Comparison of ENCODE assay signal across 13 cellular contexts in genomic region chr1:39178541-39179431, GRCh38. TPM values are rescaled to one million over a fixed set of nuclear protein-coding genes. Genes with fewer than 3 reads are reported as not detected.
A peak's percentile ranks its signal among the peaks of the same experiment; 100 is the strongest.
DNase-seq lines count a peak whose midpoint lies in the region; ATAC-seq and TF ChIP-seq lines count a peak whose summit lies in the region.
"Had no signal": no experiment of that assay in that cellular context is flagged by ENCODE, and none has a peak within 500 bp of the region (broad histone marks: within the 10 kb centered on the region; RNA-seq: fewer than 3 reads in every experiment).

No MANE protein-coding gene starts in this region.

- no peak overlapping the region for H2AFZ ChIP-seq in PC-9

- H3K4me1 ChIP-seq in PC-9 (replicated peaks; ENCODE audit: insufficient read depth) (peaks cover 47% of the 10 kb centered on the region), esophagus muscularis mucosa (peaks cover 38 to 86% (median 79%) of the 10 kb centered on the region in 4 donors), Peyer's patch (peaks cover 0 to 21% (median 3%) of the 10 kb centered on the region in 4 donors)

- WGBS in esophagus muscularis mucosa: 36% methylated on average over 6 of the region's 6 CpGs

- TF ChIP-seq POLR2A in esophagus muscularis mucosa (IDR thresholded peaks at IDR 0.05; ENCODE audit: low read depth) (no peak), Peyer's patch (IDR thresholded peaks at IDR 0.05) (no peak)

- H3K4me3 ChIP-seq in AG10803 (ENCODE audit: low read length): no peak overlapping the region
- peak overlapping the region; percentile 19; the same call in 1 of the 2 replicates for H3K4me3 ChIP-seq in PC-9
- H3K4me3 ChIP-seq in esophagus muscularis mucosa: peak overlapping the region in 1 of 4 donors; percentile 15
- no peak overlapping the region for H3K4me3 ChIP-seq in Peyer's patch

- H3K27me3 ChIP-seq in PC-9 (ENCODE audit: insufficient read depth, low read depth) (no peaks in the 10 kb centered on the region), esophagus muscularis mucosa (no peaks in the 10 kb centered on the region), Peyer's patch (no peaks in the 10 kb centered on the region)

- no peaks in the 10 kb centered on the region for H3K9me2 ChIP-seq in PC-9 (ENCODE audit: insufficient read depth)

- DNase-seq in AG10803 (ENCODE audit: low read depth) (peak; percentile 72), PC-9 (peak; percentile 72 to 94), esophagus muscularis mucosa (ENCODE audit: extremely low spot score) (no peak), D341Med (ENCODE audit: low spot score) (no peak), Peyer's patch (no peak)
- DNase-seq in stimulated activated effector memory CD8-positive, alpha-beta T cell treated with anti-CD3 and anti-CD28 coated beads, Interleukin-12 subunit alpha, Interleukin-12 subunit beta, amount 100 ng/mL, for 72 hours (ENCODE audit: low spot score in 2 of 2): no peak
- DNase-seq in central memory CD4-positive, alpha-beta T cell: no peak
- DNase-seq: activated CD4-positive, alpha-beta T cell treated with anti-CD3 and anti-CD28 coated beads, Interleukin-2, amount 10 ng/mL, durations not matched to agents 24 days and 14 days; CD4-positive, alpha-beta T cell; NCI-H2171; stimulated activated naive CD4-positive, alpha-beta T cell treated with Interleukin-2 at 50 U/mL for 16 hours had no signal

- H3K27ac Mint-ChIP-seq in nephron: peak overlapping the region; percentile 81 to 97 (median 91)
- H3K27ac Mint-ChIP-seq in stimulated activated effector memory CD8-positive, alpha-beta T cell treated with anti-CD3 and anti-CD28 coated beads, Interleukin-12 subunit alpha, Interleukin-12 subunit beta, amount 100 ng/mL, for 72 hours: no peak overlapping the region
- H3K27ac Mint-ChIP-seq: activated CD4-positive, alpha-beta T cell treated with anti-CD3 and anti-CD28 coated beads, Interleukin-2, amount 10 ng/mL, durations not matched to agents 24 days and 14 days; CD4-positive, alpha-beta T cell had no signal

- H4K20me1 ChIP-seq in PC-9 (ENCODE audit: insufficient read depth): no peaks in the 10 kb centered on the region

- peaks cover 11% of the 10 kb centered on the region for H3K36me3 Mint-ChIP-seq in nephron (ENCODE audit: low read depth)
- H3K36me3 Mint-ChIP-seq in stimulated activated effector memory CD8-positive, alpha-beta T cell treated with anti-CD3 and anti-CD28 coated beads, Interleukin-12 subunit alpha, Interleukin-12 subunit beta, amount 100 ng/mL, for 72 hours: peaks cover 4% of the 10 kb centered on the region

- TF ChIP-seq EP300 in esophagus muscularis mucosa (IDR thresholded peaks at IDR 0.05): peak; percentile 6

- H3K27me3 Mint-ChIP-seq in nephron (ENCODE audit: low read depth): no peaks in the 10 kb centered on the region
- H3K27me3 Mint-ChIP-seq: activated CD4-positive, alpha-beta T cell treated with anti-CD3 and anti-CD28 coated beads, Interleukin-2, amount 10 ng/mL, durations not matched to agents 24 days and 14 days; CD4-positive, alpha-beta T cell had no signal

- H3F3A ChIP-seq in PC-9 (ENCODE audit: insufficient read depth, low read depth): peaks cover 36% of the 10 kb centered on the region

- H3K4me2 ChIP-seq in PC-9: peak overlapping the region; percentile 78

- peaks cover 34% of the 10 kb centered on the region for H3K79me2 ChIP-seq in PC-9 (ENCODE audit: low read depth)

- H3K36me3 ChIP-seq in PC-9 (ENCODE audit: low read depth): no peaks in the 10 kb centered on the region
- H3K36me3 ChIP-seq in esophagus muscularis mucosa: no peaks in the 10 kb centered on the region
- H3K36me3 ChIP-seq in Peyer's patch: no peaks in the 10 kb centered on the region

- CTCF ChIA-PET in PC-9 (lab: Charles Lee): interaction anchor here (0.9 to 1.5 kb wide), 2 partner anchors 14 to 20 kb away, joined by 3 to 4 read pairs; no protein-coding TSS in a partner anchor

- POLR2A ChIA-PET in PC-9 (lab: Charles Lee; ENCODE audit: unreplicated experiment): interaction anchor here (0.6 kb wide), 1 partner anchor 20 kb away, joined by 3 read pairs; no protein-coding TSS in a partner anchor

- intact Hi-C loops in PC-9 (cut with micrococcal nuclease; ENCODE audit: unreplicated experiment) (loop anchor here (2.0 to 5.0 kb wide), 2 partner anchors 20 to 46 kb away; no protein-coding TSS in a partner anchor), esophagus muscularis mucosa (cut with DNase I) (loop anchor here (5.0 kb wide), 1 partner anchor 71 kb away; no protein-coding TSS in a partner anchor)

- no peak for ATAC-seq in stimulated activated effector memory CD8-positive, alpha-beta T cell treated with anti-CD3 and anti-CD28 coated beads, Interleukin-12 subunit alpha, Interleukin-12 subunit beta, amount 100 ng/mL, for 72 hours

- H3K27ac ChIP-seq in PC-9 (peak overlapping the region; percentile 83), esophagus muscularis mucosa (replicated peaks in 1 of 4) (peak overlapping the region; percentile 66 to 83 (median 76)), Peyer's patch (peak overlapping the region in 1 of 4 donors; percentile 44)

- H3K9me3 Mint-ChIP-seq in nephron: peaks cover 4% of the 10 kb centered on the region
- no peaks in the 10 kb centered on the region for H3K9me3 Mint-ChIP-seq in stimulated activated effector memory CD8-positive, alpha-beta T cell treated with anti-CD3 and anti-CD28 coated beads, Interleukin-12 subunit alpha, Interleukin-12 subunit beta, amount 100 ng/mL, for 72 hours
- H3K9me3 Mint-ChIP-seq: activated CD4-positive, alpha-beta T cell treated with anti-CD3 and anti-CD28 coated beads, Interleukin-2, amount 10 ng/mL, durations not matched to agents 24 days and 14 days; CD4-positive, alpha-beta T cell had no signal

- H3K4me1 Mint-ChIP-seq in nephron: peaks cover 66% of the 10 kb centered on the region
- peaks cover 11% of the 10 kb centered on the region for H3K4me1 Mint-ChIP-seq in stimulated activated effector memory CD8-positive, alpha-beta T cell treated with anti-CD3 and anti-CD28 coated beads, Interleukin-12 subunit alpha, Interleukin-12 subunit beta, amount 100 ng/mL, for 72 hours

- peak overlapping the region; percentile 29 to 64 (median 33) for H3K4me3 Mint-ChIP-seq in nephron
- H3K4me3 Mint-ChIP-seq in stimulated activated effector memory CD8-positive, alpha-beta T cell treated with anti-CD3 and anti-CD28 coated beads, Interleukin-12 subunit alpha, Interleukin-12 subunit beta, amount 100 ng/mL, for 72 hours: no peak overlapping the region
- H3K4me3 Mint-ChIP-seq: activated CD4-positive, alpha-beta T cell treated with anti-CD3 and anti-CD28 coated beads, Interleukin-2, amount 10 ng/mL, durations not matched to agents 24 days and 14 days; CD4-positive, alpha-beta T cell; neural crest cell had no signal

- no peaks in the 10 kb centered on the region for H3K9me3 ChIP-seq in PC-9 (ENCODE audit: insufficient read depth, low read depth)
- H3K9me3 ChIP-seq in esophagus muscularis mucosa: no peaks in the 10 kb centered on the region
- H3K9me3 ChIP-seq in Peyer's patch: no peaks in the 10 kb centered on the region

- BruUV-seq in PC-9 (replicated peaks; lab: Mats Ljungman, UMichigan): TSS peak; percentile 52

- TF ChIP-seq CTCF in AG10803 (conservative IDR thresholded peaks at IDR 0.05; ENCODE audit: low read length) (no peak), PC-9 (conservative IDR thresholded peaks at IDR 0.05) (no peak), esophagus muscularis mucosa (IDR thresholded peaks at IDR 0.05) (no peak), nephron (IDR thresholded peaks at IDR 0.05; ENCODE audit: unreplicated experiment in 3 of 3) (no peak), Peyer's patch (IDR thresholded peaks at IDR 0.05) (no peak)

RNA-seq across cellular contexts. Expression of gene MACF1, which starts 25.7 kb away (rescaled TPM):
- total RNA-seq in PC-9 (2021) (189 and 199 TPM in 2 replicates), esophagus muscularis mucosa (100 to 1,000 TPM; 386 to 627 (median 576) TPM), Peyer's patch (100 to 1,000 TPM; 187 to 436 (median 261) TPM)

Comparison
In these comparisons a context has a peak if more than half of its experiments do, and no peak if none do; other contexts are left out.
1. DNase-seq: peak in AG10803 (single experiment) and PC-9 (2 of 2); none in esophagus muscularis mucosa (single experiment), D341Med (single experiment), stimulated activated effector memory CD8-positive, alpha-beta T cell treated with anti-CD3 and anti-CD28 coated beads, Interleukin-12 subunit alpha, Interleukin-12 subunit beta, amount 100 ng/mL, for 72 hours (0 of 2), central memory CD4-positive, alpha-beta T cell (single experiment) and Peyer's patch (0 of 3).